Comparison of ENCODE assay signal across 1 cellular context in genomic region chr1:150579110-150579954, GRCh38.
TF ChIP-seq lines count a peak whose summit lies in the region.

Gene MCL1 (minus strand): TSS chr1:150579610. CDS start chr1:150579530, 80 bp downstream.

TF ChIP-seq in HepG2, 621 proteins besides CTCF, POLR2A, EP300 and RAD21 (continued from another document and continues in another):
- TF ChIP-seq, protein P1, sequence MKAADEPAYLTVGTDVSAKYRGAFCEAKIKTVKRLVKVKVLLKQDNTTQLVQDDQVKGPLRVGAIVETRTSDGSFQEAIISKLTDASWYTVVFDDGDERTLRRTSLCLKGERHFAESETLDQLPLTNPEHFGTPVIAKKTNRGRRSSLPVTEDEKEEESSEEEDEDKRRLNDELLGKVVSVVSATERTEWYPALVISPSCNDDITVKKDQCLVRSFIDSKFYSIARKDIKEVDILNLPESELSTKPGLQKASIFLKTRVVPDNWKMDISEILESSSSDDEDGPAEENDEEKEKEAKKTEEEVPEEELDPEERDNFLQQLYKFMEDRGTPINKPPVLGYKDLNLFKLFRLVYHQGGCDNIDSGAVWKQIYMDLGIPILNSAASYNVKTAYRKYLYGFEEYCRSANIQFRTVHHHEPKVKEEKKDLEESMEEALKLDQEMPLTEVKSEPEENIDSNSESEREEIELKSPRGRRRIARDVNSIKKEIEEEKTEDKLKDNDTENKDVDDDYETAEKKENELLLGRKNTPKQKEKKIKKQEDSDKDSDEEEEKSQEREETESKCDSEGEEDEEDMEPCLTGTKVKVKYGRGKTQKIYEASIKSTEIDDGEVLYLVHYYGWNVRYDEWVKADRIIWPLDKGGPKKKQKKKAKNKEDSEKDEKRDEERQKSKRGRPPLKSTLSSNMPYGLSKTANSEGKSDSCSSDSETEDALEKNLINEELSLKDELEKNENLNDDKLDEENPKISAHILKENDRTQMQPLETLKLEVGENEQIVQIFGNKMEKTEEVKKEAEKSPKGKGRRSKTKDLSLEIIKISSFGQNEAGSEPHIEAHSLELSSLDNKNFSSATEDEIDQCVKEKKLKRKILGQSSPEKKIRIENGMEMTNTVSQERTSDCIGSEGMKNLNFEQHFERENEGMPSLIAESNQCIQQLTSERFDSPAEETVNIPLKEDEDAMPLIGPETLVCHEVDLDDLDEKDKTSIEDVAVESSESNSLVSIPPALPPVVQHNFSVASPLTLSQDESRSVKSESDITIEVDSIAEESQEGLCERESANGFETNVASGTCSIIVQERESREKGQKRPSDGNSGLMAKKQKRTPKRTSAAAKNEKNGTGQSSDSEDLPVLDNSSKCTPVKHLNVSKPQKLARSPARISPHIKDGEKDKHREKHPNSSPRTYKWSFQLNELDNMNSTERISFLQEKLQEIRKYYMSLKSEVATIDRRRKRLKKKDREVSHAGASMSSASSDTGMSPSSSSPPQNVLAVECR (CRISPR knock-in tag; IDR thresholded peaks at IDR 0.05; ENCODE audit: borderline replicate concordance), result peak; percentile 78; the same call in 1 of the 2 replicates
- TF ChIP-seq NR2F6 (IDR thresholded peaks at IDR 0.05) (no peak), NR2F6 (CRISPR knock-in tag; IDR thresholded peaks at IDR 0.05) (0 out of 2 replicates have a peak, but pooled peaks have one; percentile 2), SOX6 (IDR thresholded peaks at IDR 0.05) (no peak), SOX6 (CRISPR knock-in tag; IDR thresholded peaks at IDR 0.05) (peak; percentile 26; the same call in 1 of the 2 replicates), ZSCAN12 (CRISPR knock-in tag; IDR thresholded peaks at IDR 0.05) (no peak), ZBTB43 (CRISPR knock-in tag; conservative IDR thresholded peaks at IDR 0.05) (peak; percentile 65; the same call in 1 of the 2 replicates), ZNF724P (CRISPR knock-in tag; IDR thresholded peaks at IDR 0.05; ENCODE audit: borderline replicate concordance) (0 out of 2 replicates have a peak, but pooled peaks have one; percentile 4), PTBP1 (IDR thresholded peaks at IDR 0.05; ENCODE audit: low read depth, low read length, poor library complexity, severe bottlenecking) (peak; percentile 37), SOX13 (IDR thresholded peaks at IDR 0.05) (no peak), SOX13 (CRISPR knock-in tag; conservative IDR thresholded peaks at IDR 0.05 in 1 of 2, IDR thresholded peaks at IDR 0.05 in 1 of 2) (peak in 1 of 2 experiments; percentile 15; a peak in 1 of 4 replicates), ZMYM2 (CRISPR knock-in tag; IDR thresholded peaks at IDR 0.05) (no peak), MIXL1 (CRISPR knock-in tag; IDR thresholded peaks at IDR 0.05) (0 out of 2 replicates have a peak, but pooled peaks have one; percentile 35), NKX3-1 (CRISPR knock-in tag; IDR thresholded peaks at IDR 0.05) (0 out of 2 replicates have a peak, but pooled peaks have one; percentile 59), KLF12 (CRISPR knock-in tag; IDR thresholded peaks at IDR 0.05; ENCODE audit: borderline replicate concordance) (peak; percentile 78), ELF1 (CRISPR knock-in tag; IDR thresholded peaks at IDR 0.05) (peak; percentile 87), RBFOX2 (IDR thresholded peaks at IDR 0.05; ENCODE audit: low read depth, low read length) (peak; percentile 99), ZNF580 (CRISPR knock-in tag; IDR thresholded peaks at IDR 0.05; ENCODE audit: borderline replicate concordance, low read depth) (peak; percentile 63; the same call in 1 of the 2 replicates), RBM39 (IDR thresholded peaks at IDR 0.05; ENCODE audit: low read depth, low read length, poor library complexity, severe bottlenecking) (peak; percentile 95), NRL (CRISPR knock-in tag; IDR thresholded peaks at IDR 0.05; ENCODE audit: borderline replicate concordance) (no peak), AFF4 (CRISPR knock-in tag; IDR thresholded peaks at IDR 0.05) (peak; percentile 93), ZBTB7A (CRISPR knock-in tag; IDR thresholded peaks at IDR 0.05) (0 out of 2 replicates have a peak, but pooled peaks have one; percentile 32), ZNF142 (CRISPR knock-in tag; IDR thresholded peaks at IDR 0.05) (peak; percentile 55; the same call in 1 of the 2 replicates), ZNF430 (CRISPR knock-in tag; IDR thresholded peaks at IDR 0.05) (0 out of 2 replicates have a peak, but pooled peaks have one; percentile 61), SP1 (IDR thresholded peaks at IDR 0.05) (no peak), SP1 (CRISPR knock-in tag; IDR thresholded peaks at IDR 0.05) (peak; percentile 69; the same call in 1 of the 2 replicates), THAP11 (CRISPR knock-in tag; IDR thresholded peaks at IDR 0.05) (peak; percentile 74), SMAD1 (CRISPR knock-in tag; IDR thresholded peaks at IDR 0.05; ENCODE audit: borderline replicate concordance, low read depth) (no peak), ZNF766 (CRISPR knock-in tag; IDR thresholded peaks at IDR 0.05; ENCODE audit: borderline replicate concordance) (0 out of 2 replicates have a peak, but pooled peaks have one; percentile 41), SP5 (CRISPR knock-in tag; IDR thresholded peaks at IDR 0.05; ENCODE audit: borderline replicate concordance, low read depth) (0 out of 2 replicates have a peak, but pooled peaks have one; percentile 20), ESRRA (CRISPR knock-in tag; IDR thresholded peaks at IDR 0.05; ENCODE audit: low read depth) (no peak), ZBTB20 (CRISPR knock-in tag; IDR thresholded peaks at IDR 0.05; ENCODE audit: borderline replicate concordance, low read depth) (peak; percentile 12; the same call in 1 of the 2 replicates), KDM2A (CRISPR knock-in tag; IDR thresholded peaks at IDR 0.05; ENCODE audit: borderline replicate concordance, low read depth) (peak; percentile 56; the same call in 1 of the 2 replicates), KDM4B (CRISPR knock-in tag; IDR thresholded peaks at IDR 0.05) (0 out of 2 replicates have a peak, but pooled peaks have one; percentile 44), HNF4A (CRISPR knock-in tag; IDR thresholded peaks at IDR 0.05) (peak; percentile 16; the same call in 1 of the 2 replicates)
- TF ChIP-seq, protein P2, sequence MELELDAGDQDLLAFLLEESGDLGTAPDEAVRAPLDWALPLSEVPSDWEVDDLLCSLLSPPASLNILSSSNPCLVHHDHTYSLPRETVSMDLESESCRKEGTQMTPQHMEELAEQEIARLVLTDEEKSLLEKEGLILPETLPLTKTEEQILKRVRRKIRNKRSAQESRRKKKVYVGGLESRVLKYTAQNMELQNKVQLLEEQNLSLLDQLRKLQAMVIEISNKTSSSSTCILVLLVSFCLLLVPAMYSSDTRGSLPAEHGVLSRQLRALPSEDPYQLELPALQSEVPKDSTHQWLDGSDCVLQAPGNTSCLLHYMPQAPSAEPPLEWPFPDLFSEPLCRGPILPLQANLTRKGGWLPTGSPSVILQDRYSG (CRISPR knock-in tag; IDR thresholded peaks at IDR 0.05), result no peak; the same call in 1 of the 2 replicates
- TF ChIP-seq, protein P3, sequence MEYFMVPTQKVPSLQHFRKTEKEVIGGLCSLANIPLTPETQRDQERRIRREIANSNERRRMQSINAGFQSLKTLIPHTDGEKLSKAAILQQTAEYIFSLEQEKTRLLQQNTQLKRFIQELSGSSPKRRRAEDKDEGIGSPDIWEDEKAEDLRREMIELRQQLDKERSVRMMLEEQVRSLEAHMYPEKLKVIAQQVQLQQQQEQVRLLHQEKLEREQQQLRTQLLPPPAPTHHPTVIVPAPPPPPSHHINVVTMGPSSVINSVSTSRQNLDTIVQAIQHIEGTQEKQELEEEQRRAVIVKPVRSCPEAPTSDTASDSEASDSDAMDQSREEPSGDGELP (IDR thresholded peaks at IDR 0.05; ENCODE audit: borderline replicate concordance, low read depth), result peak; percentile 28; the same call in 1 of the 2 replicates
- TF ChIP-seq, protein P4, sequence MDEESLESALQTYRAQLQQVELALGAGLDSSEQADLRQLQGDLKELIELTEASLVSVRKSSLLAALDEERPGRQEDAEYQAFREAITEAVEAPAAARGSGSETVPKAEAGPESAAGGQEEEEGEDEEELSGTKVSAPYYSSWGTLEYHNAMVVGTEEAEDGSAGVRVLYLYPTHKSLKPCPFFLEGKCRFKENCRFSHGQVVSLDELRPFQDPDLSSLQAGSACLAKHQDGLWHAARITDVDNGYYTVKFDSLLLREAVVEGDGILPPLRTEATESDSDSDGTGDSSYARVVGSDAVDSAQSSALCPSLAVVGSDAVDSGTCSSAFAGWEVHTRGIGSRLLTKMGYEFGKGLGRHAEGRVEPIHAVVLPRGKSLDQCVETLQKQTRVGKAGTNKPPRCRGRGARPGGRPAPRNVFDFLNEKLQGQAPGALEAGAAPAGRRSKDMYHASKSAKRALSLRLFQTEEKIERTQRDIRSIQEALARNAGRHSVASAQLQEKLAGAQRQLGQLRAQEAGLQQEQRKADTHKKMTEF (CRISPR knock-in tag; IDR thresholded peaks at IDR 0.05), result peak; percentile 89
